Comparison of ENCODE assay signal across 13 cellular contexts in genomic region chr1:199009447-199009846, GRCh38.
DNase-seq lines count a peak whose midpoint lies in the region; ATAC-seq, FAIRE-seq and TF ChIP-seq lines count a peak whose summit lies in the region.
"Had no signal": no experiment of that assay in that cellular context is flagged by ENCODE, and none has a peak within 500 bp of the region (broad histone marks: within the 10 kb centered on the region; RNA-seq: fewer than 3 reads in every experiment).

No MANE protein-coding gene starts in this region.

- H3K79me2 ChIP-seq in PC-9 (ENCODE audit: low read depth): no peaks in the 10 kb centered on the region
- H3K79me2 ChIP-seq in osteoblast (ENCODE audit: insufficient read depth, low read length): no peaks in the 10 kb centered on the region

- no peak overlapping the region for H3K27ac ChIP-seq in PC-9
- no peak overlapping the region for H3K27ac ChIP-seq in osteoblast (ENCODE audit: low read depth, low read length)
- no peak overlapping the region for H3K27ac ChIP-seq in kidney (ENCODE audit: low read depth in 2 of 2, low read length in 2 of 2)
- H3K27ac ChIP-seq: skin epidermis had no signal

- H3K9me2 ChIP-seq in PC-9 (ENCODE audit: insufficient read depth): no peaks in the 10 kb centered on the region; the same call in 1 of the 2 replicates

- ATAC-seq in HG03045 (IDR thresholded peaks at IDR 0.05; ENCODE audit: unreplicated experiment) (peak; percentile 61), GM19455 (IDR thresholded peaks at IDR 0.05; ENCODE audit: unreplicated experiment) (no peak)
- ATAC-seq: esophagus mucosa, left lobe of liver had no signal

- no peak overlapping the region for H3K4me2 ChIP-seq in PC-9
- no peak overlapping the region for H3K4me2 ChIP-seq in osteoblast (ENCODE audit: insufficient read depth, low read length)

- intact Hi-C loops in activated CD4-positive, alpha-beta T cell treated with anti-CD3 and anti-CD28 coated beads, Interleukin-2, amount 10 ng/mL, durations not matched to agents 24 days and 14 days (cut with micrococcal nuclease): loop anchor here (1.0 to 2.0 kb wide), 3 partner anchors 21 to 164 kb away; no protein-coding TSS in a partner anchor
- intact Hi-C loops in PC-9 (cut with micrococcal nuclease; ENCODE audit: unreplicated experiment) (no loop called here), kidney (cut with DNase I) (no loop called here)

- CTCF ChIA-PET in PC-9 (lab: Charles Lee): no interaction called here

- peaks cover 18% of the 10 kb centered on the region for H3K9me3 Mint-ChIP-seq in activated CD4-positive, alpha-beta T cell treated with anti-CD3 and anti-CD28 coated beads, Interleukin-2, amount 10 ng/mL, durations not matched to agents 24 days and 14 days

- H3K4me3 Mint-ChIP-seq in activated CD4-positive, alpha-beta T cell treated with anti-CD3 and anti-CD28 coated beads, Interleukin-2, amount 10 ng/mL, durations not matched to agents 24 days and 14 days: peak overlapping the region; percentile 50

- no peaks in the 10 kb centered on the region for H3K9me3 ChIP-seq in PC-9 (ENCODE audit: insufficient read depth, low read depth)
- H3K9me3 ChIP-seq in osteoblast (ENCODE audit: low read depth, low read length): no peaks in the 10 kb centered on the region
- no peaks in the 10 kb centered on the region for H3K9me3 ChIP-seq in kidney (ENCODE audit: control insufficient read depth in 1 of 2, low read length in 2 of 2)

- H3F3A ChIP-seq in PC-9 (ENCODE audit: insufficient read depth, low read depth): no peaks in the 10 kb centered on the region

- TF ChIP-seq CTCF in PC-9 (conservative IDR thresholded peaks at IDR 0.05): no peak
- TF ChIP-seq CTCF in osteoblast (IDR thresholded peaks at IDR 0.05; ENCODE audit: extremely low read depth, low read depth, low read length): no peak
- TF ChIP-seq CTCF in kidney (IDR thresholded peaks at IDR 0.05; ENCODE audit: borderline replicate concordance, extremely low read depth, insufficient read depth): no peak

- no peaks in the 10 kb centered on the region for H3K36me3 ChIP-seq in PC-9 (ENCODE audit: low read depth)
- no peaks in the 10 kb centered on the region for H3K36me3 ChIP-seq in osteoblast (ENCODE audit: insufficient read depth, low read length)
- no peaks in the 10 kb centered on the region for H3K36me3 ChIP-seq in kidney (ENCODE audit: control insufficient read depth in 1 of 2, insufficient read depth in 2 of 2, low read length in 2 of 2)

- H3K36me3 Mint-ChIP-seq in activated CD4-positive, alpha-beta T cell treated with anti-CD3 and anti-CD28 coated beads, Interleukin-2, amount 10 ng/mL, durations not matched to agents 24 days and 14 days (ENCODE audit: low read depth): peaks cover 11% of the 10 kb centered on the region

- no peak overlapping the region for H3K4me3 ChIP-seq in PC-9
- no peak overlapping the region for H3K4me3 ChIP-seq in osteoblast (ENCODE audit: insufficient read depth, low read length)
- H3K4me3 ChIP-seq in kidney (ENCODE audit: low read length in 2 of 2): no peak overlapping the region
- H3K4me3 ChIP-seq: skin epidermis had no signal

- H4K20me1 ChIP-seq in PC-9 (ENCODE audit: insufficient read depth) (no peaks in the 10 kb centered on the region), osteoblast (ENCODE audit: insufficient read depth, low read length) (no peaks in the 10 kb centered on the region)

- peak overlapping the region; percentile 62 for H3K27ac Mint-ChIP-seq in activated CD4-positive, alpha-beta T cell treated with anti-CD3 and anti-CD28 coated beads, Interleukin-2, amount 10 ng/mL, durations not matched to agents 24 days and 14 days

- H3K27me3 Mint-ChIP-seq in activated CD4-positive, alpha-beta T cell treated with anti-CD3 and anti-CD28 coated beads, Interleukin-2, amount 10 ng/mL, durations not matched to agents 24 days and 14 days: peaks cover 2% of the 10 kb centered on the region

- peaks cover 43% of the 10 kb centered on the region for H3K4me1 Mint-ChIP-seq in activated CD4-positive, alpha-beta T cell treated with anti-CD3 and anti-CD28 coated beads, Interleukin-2, amount 10 ng/mL, durations not matched to agents 24 days and 14 days

- H3K9ac ChIP-seq in kidney (ENCODE audit: low read length in 2 of 2): no peak overlapping the region

- peak overlapping the region; percentile 68 for H2AFZ ChIP-seq in PC-9
- H2AFZ ChIP-seq in osteoblast (ENCODE audit: low read length): peak overlapping the region; percentile 68

- no peak for FAIRE-seq in kidney (lab: Jason Lieb, UNC)
- FAIRE-seq: A204.1 had no signal

- POLR2A ChIA-PET in PC-9 (lab: Charles Lee; ENCODE audit: unreplicated experiment): no interaction called here

- H3K4me1 ChIP-seq in PC-9 (replicated peaks; ENCODE audit: insufficient read depth) (no peaks in the 10 kb centered on the region), osteoblast (ENCODE audit: insufficient read depth, low read length) (no peaks in the 10 kb centered on the region), kidney (ENCODE audit: control insufficient read depth in 1 of 2, insufficient read depth in 1 of 2, low read depth in 1 of 2, low read length in 2 of 2) (no peaks in the 10 kb centered on the region)

- peak; percentile 71 for DNase-seq in activated CD4-positive, alpha-beta T cell treated with anti-CD3 and anti-CD28 coated beads, Interleukin-2, amount 10 ng/mL, durations not matched to agents 24 days and 14 days
- no peak for DNase-seq in activated CD4-positive, alpha-beta T cell treated with anti-CD3 and anti-CD28 coated beads for 48 hours
- DNase-seq in PC-9: no peak
- DNase-seq in osteoblast (ENCODE audit: insufficient read length, low spot score, missing footprints): no peak
- DNase-seq in DMS79 treated with DMSO at 0.1 percent for 48 hours (lab: John Stamatoyannopoulos, UW): no peak
- DNase-seq in kidney: no peak
- DNase-seq: NCI-H1092 treated with DMSO at 0.1 percent for 48 hours had no signal

- BruUV-seq in PC-9 (replicated peaks; lab: Mats Ljungman, UMichigan): no TSS peak

- H3K27me3 ChIP-seq in PC-9 (ENCODE audit: insufficient read depth, low read depth): no peaks in the 10 kb centered on the region
- no peaks in the 10 kb centered on the region for H3K27me3 ChIP-seq in osteoblast (ENCODE audit: insufficient read depth, low read length)
